ENCODE assay signal across 23 cellular contexts in genomic region chr10:92404592-92404991, GRCh38.
"Had no signal": no experiment of that assay in that cellular context is flagged by ENCODE, and none has a peak within 500 bp of the region (broad histone marks: within the 10 kb centered on the region; RNA-seq: fewer than 3 reads in every experiment).

No MANE protein-coding gene starts in this region.

- DNase-seq: activated CD4-positive, alpha-beta T cell treated with anti-CD3 and anti-CD28 coated beads, Interleukin-2, amount 50 U/mL, for 4 hours; activated effector memory CD4-positive, alpha-beta T cell treated with Interleukin-2 at 50 U/mL for 16 hours; activated naive CD4-positive, alpha-beta T cell treated with anti-CD3 and anti-CD28 coated beads for 36 hours; activated naive CD8-positive, alpha-beta T cell treated with anti-CD3 and anti-CD28 coated beads, Interleukin-2, amount 10 ng/mL, durations not matched to agents 7 days and 5 days; activated T-cell treated with anti-CD3 and anti-CD28 coated beads, Interleukin-2, amount 50 U/mL, for 48 hours; amniotic stem cell; colonic mucosa; dorsolateral prefrontal cortex; effector memory CD8-positive, alpha-beta T cell; foreskin melanocyte; left ventricle myocardium superior; mammary epithelial cell; ovary; stimulated activated CD4-positive, alpha-beta T cell treated with anti-CD3 and anti-CD28 coated beads, Interleukin-12 subunit alpha, Interleukin-12 subunit beta, amount 100 ng/mL, for 4 hours; stimulated activated CD4-positive, alpha-beta T cell treated with anti-CD3 and anti-CD28 coated beads, Interleukin-4, amount 100 ng/mL, for 4 hours; stimulated activated naive CD8-positive, alpha-beta T cell treated with anti-CD3 and anti-CD28 coated beads, Interleukin-15, Interleukin-2, amounts not matched to agents 100 U/mL and 50 U/mL, for 24 hours; T-helper 9 cell; thyroid gland; upper lobe of right lung had no signal

- H3K27me3 ChIP-seq: colonic mucosa, dorsolateral prefrontal cortex, neutrophil, ovary, right atrium auricular region, thyroid gland, upper lobe of right lung had no signal

- H3K4me1 ChIP-seq: colonic mucosa, prostate gland, right atrium auricular region, thyroid gland, upper lobe of right lung had no signal

- H3K9me3 ChIP-seq: colonic mucosa, neutrophil, ovary, prostate gland, right atrium auricular region, thyroid gland, upper lobe of right lung had no signal

- H3K4me3 ChIP-seq: colonic mucosa, dorsolateral prefrontal cortex, ovary, prostate gland, right atrium auricular region, thyroid gland, upper lobe of right lung had no signal

- ATAC-seq: effector memory CD8-positive, alpha-beta T cell; esophagus mucosa; left ventricle myocardium superior; stimulated activated naive CD8-positive, alpha-beta T cell treated with anti-CD3 and anti-CD28 coated beads, Interleukin-15, Interleukin-2, amounts not matched to agents 100 U/mL and 50 U/mL, for 24 hours; upper lobe of right lung had no signal

- H3K27ac ChIP-seq: colonic mucosa, neutrophil, ovary, prostate gland, right atrium auricular region, thyroid gland, upper lobe of right lung had no signal

- H3K36me3 ChIP-seq: colonic mucosa, neutrophil, ovary, prostate gland, right atrium auricular region, thyroid gland, upper lobe of right lung had no signal
